Comparison of ENCODE assay signal across 8 cellular contexts in genomic region chr1:150622219-150622975, GRCh38. TPM values are rescaled to one million over a fixed set of nuclear protein-coding genes. Genes with fewer than 3 reads are reported as not detected.
DNase-seq lines count a peak whose midpoint lies in the region; ATAC-seq and TF ChIP-seq lines count a peak whose summit lies in the region.

No MANE protein-coding gene starts in this region.

- no peaks in the 10 kb centered on the region for H3K9me3 ChIP-seq in Peyer's patch
- H3K9me3 ChIP-seq in endodermal cell (ENCODE audit: control insufficient read depth, low read length): no peaks in the 10 kb centered on the region
- no peaks in the 10 kb centered on the region for H3K9me3 ChIP-seq in naive thymus-derived CD4-positive, alpha-beta T cell (ENCODE audit: control insufficient read depth in 2 of 3, low read length in 3 of 3)

- POLR2A ChIA-PET in naive thymus-derived CD4-positive, alpha-beta T cell (lab: Charles Lee): interaction anchor here (0.5 to 16.6 kb wide), 4 partner anchors 11 to 326 kb away, joined by 3 to 254 read pairs (median 48); partner anchors contain the start of gene MCL1

- peaks cover 21% of the 10 kb centered on the region for H3K36me3 ChIP-seq in ACC112 (ENCODE audit: insufficient read depth, low read length)
- H3K36me3 ChIP-seq in Peyer's patch: peaks cover 0 to 73% (median 2%) of the 10 kb centered on the region in 3 donors
- peaks cover 98% of the 10 kb centered on the region for H3K36me3 ChIP-seq in endodermal cell (ENCODE audit: control insufficient read depth, insufficient read depth, low read length)
- peaks cover 4 to 70% (median 30%) of the 10 kb centered on the region in 3 experiments for H3K36me3 ChIP-seq in naive thymus-derived CD4-positive, alpha-beta T cell (ENCODE audit: control insufficient read depth in 2 of 3, insufficient read depth in 3 of 3, low read length in 3 of 3)

- peak overlapping the region; percentile 71 for H3K27ac Mint-ChIP-seq in endodermal cell
- peak overlapping the region; percentile 48 to 91 (median 78) for H3K27ac Mint-ChIP-seq in naive thymus-derived CD4-positive, alpha-beta T cell

- no peak overlapping the region for H3K4me3 Mint-ChIP-seq in endodermal cell
- peak overlapping the region in 3 of 10 donors; percentile 3 to 64 (median 54) for H3K4me3 Mint-ChIP-seq in naive thymus-derived CD4-positive, alpha-beta T cell

- no peak overlapping the region for H3K9ac ChIP-seq in endodermal cell (ENCODE audit: extremely low read depth, low read length, poor library complexity, severe bottlenecking)

- H3K4me1 Mint-ChIP-seq in endodermal cell: peaks cover 36% of the 10 kb centered on the region
- H3K4me1 Mint-ChIP-seq in naive thymus-derived CD4-positive, alpha-beta T cell: peaks cover 18 to 67% (median 47%) of the 10 kb centered on the region in 7 donors

- H3K27me3 ChIP-seq in ACC112 (ENCODE audit: insufficient read depth, low read length) (no peaks in the 10 kb centered on the region), Peyer's patch (no peaks in the 10 kb centered on the region), endodermal cell (ENCODE audit: control insufficient read depth, insufficient read depth, low read length, poor library complexity, severe bottlenecking) (no peaks in the 10 kb centered on the region)
- H3K27me3 ChIP-seq in naive thymus-derived CD4-positive, alpha-beta T cell (ENCODE audit: control insufficient read depth in 2 of 2, insufficient read depth in 2 of 2, low read length in 2 of 2): no peaks in the 10 kb centered on the region

- CTCF ChIA-PET in naive thymus-derived CD4-positive, alpha-beta T cell (lab: Charles Lee): interaction anchor here (1.3 to 12.1 kb wide), 3 partner anchors 16 to 60 kb away, joined by 3 to 272 read pairs (median 5); partner anchors contain the start of gene MCL1

- H3K27ac ChIP-seq in ACC112 (ENCODE audit: low read depth, low read length) (peak overlapping the region; percentile 88), Peyer's patch (peak overlapping the region; percentile 4 to 65 (median 56)), endodermal cell (ENCODE audit: low read depth, low read length) (no peak overlapping the region)
- H3K27ac ChIP-seq in naive thymus-derived CD4-positive, alpha-beta T cell (ENCODE audit: low read depth, low read length): peak overlapping the region; percentile 49

- WGBS in endodermal cell (ENCODE audit: insufficient coverage in 1 of 2, insufficient read length in 1 of 2), 2 experiments: 84 to 90% methylated on average over 2 to 8 of the region's 8 CpGs

- intact Hi-C loops in naive thymus-derived CD4-positive, alpha-beta T cell (cut with micrococcal nuclease): no loop called here

- TF ChIP-seq POLR2A in Peyer's patch (IDR thresholded peaks at IDR 0.05): no peak

- H3K36me3 Mint-ChIP-seq in endodermal cell (ENCODE audit: low read depth): peaks cover 78% of the 10 kb centered on the region
- peaks cover 15 to 48% (median 34%) of the 10 kb centered on the region in 5 donors for H3K36me3 Mint-ChIP-seq in naive thymus-derived CD4-positive, alpha-beta T cell

- peaks cover 39% of the 10 kb centered on the region for H3K4me1 ChIP-seq in ACC112 (ENCODE audit: control insufficient read depth, insufficient read depth, low read length, unreplicated experiment)
- H3K4me1 ChIP-seq in Peyer's patch: peaks cover 0 to 38% (median 7%) of the 10 kb centered on the region in 4 donors
- peaks cover 16% of the 10 kb centered on the region for H3K4me1 ChIP-seq in endodermal cell (ENCODE audit: control insufficient read depth, insufficient read depth, low read length)
- peaks cover 5 to 32% of the 10 kb centered on the region in 2 donors for H3K4me1 ChIP-seq in naive thymus-derived CD4-positive, alpha-beta T cell (ENCODE audit: control insufficient read depth in 2 of 2, insufficient read depth in 2 of 2, low read length in 2 of 2)

- DNase-seq in Peyer's patch: no peak
- DNase-seq in endodermal cell: peak; percentile 74
- no peak for DNase-seq in naive thymus-derived CD4-positive, alpha-beta T cell
- DNase-seq in D341Med (ENCODE audit: low spot score): no peak
- no peak for DNase-seq in ureter (ENCODE audit: low spot score)
- DNase-seq in RKO (ENCODE audit: low spot score): no peak

- H3K79me2 ChIP-seq in ACC112 (ENCODE audit: control insufficient read depth, insufficient read depth, low read length, unreplicated experiment): peaks cover 14% of the 10 kb centered on the region

- no peak overlapping the region for H3K4me3 ChIP-seq in ACC112 (ENCODE audit: low read depth, low read length)
- H3K4me3 ChIP-seq in Peyer's patch: no peak overlapping the region
- no peak overlapping the region for H3K4me3 ChIP-seq in endodermal cell (ENCODE audit: low read length)
- H3K4me3 ChIP-seq in naive thymus-derived CD4-positive, alpha-beta T cell (ENCODE audit: low read length): no peak overlapping the region

- TF ChIP-seq CTCF in Peyer's patch (IDR thresholded peaks at IDR 0.05) (no peak), endodermal cell (conservative IDR thresholded peaks at IDR 0.05) (peak; percentile 57)

- no peak overlapping the region for H2AFZ ChIP-seq in ACC112 (ENCODE audit: low read length, unreplicated experiment)

- no peaks in the 10 kb centered on the region for H3K27me3 Mint-ChIP-seq in endodermal cell (ENCODE audit: insufficient read depth)
- no peaks in the 10 kb centered on the region for H3K27me3 Mint-ChIP-seq in naive thymus-derived CD4-positive, alpha-beta T cell

- no peaks in the 10 kb centered on the region for H3K9me3 Mint-ChIP-seq in endodermal cell
- H3K9me3 Mint-ChIP-seq in naive thymus-derived CD4-positive, alpha-beta T cell: no peaks in the 10 kb centered on the region

- ATAC-seq in naive thymus-derived CD4-positive, alpha-beta T cell: no peak
- ATAC-seq in HG03571 (IDR thresholded peaks at IDR 0.05; ENCODE audit: unreplicated experiment): no peak

RNA-seq across cellular contexts. Expression of gene ENSA, which starts 7.0 kb away (rescaled TPM):
- total RNA-seq in Peyer's patch (100 to 1,000 TPM; 173 to 231 (median 206) TPM), endodermal cell (100 to 1,000 TPM; 266 to 364 TPM), ureter (257 TPM)
- polyA plus RNA-seq in endodermal cell (2013, experiment 1 of 2): 140 TPM
- 146 TPM for polyA plus RNA-seq in endodermal cell (2013, experiment 2 of 2)
- 100 to 1,000 TPM in 4 of 5 experiments, 10 to 100 TPM in 1; 97.2 to 178 (median 157) TPM for total RNA-seq in naive thymus-derived CD4-positive, alpha-beta T cell
- polyA plus RNA-seq in naive thymus-derived CD4-positive, alpha-beta T cell: 10 to 100 TPM; 59.4 to 60.0 TPM

RNA-seq across cellular contexts. Expression of gene MCL1, which starts 43.0 kb away (rescaled TPM):
- total RNA-seq in Peyer's patch: 100 to 1,000 TPM; 102 to 154 (median 140) TPM
- 100 to 1,000 TPM; 133 to 173 TPM for total RNA-seq in endodermal cell
- 132 TPM for polyA plus RNA-seq in endodermal cell (2013, experiment 1 of 2)
- polyA plus RNA-seq in endodermal cell (2013, experiment 2 of 2): 134 TPM
- 1,000 to 10,000 TPM in 1 of 5 experiments, 100 to 1,000 TPM in 4; 302 to 1,400 (median 377) TPM for total RNA-seq in naive thymus-derived CD4-positive, alpha-beta T cell
- polyA plus RNA-seq in naive thymus-derived CD4-positive, alpha-beta T cell: 100 to 1,000 TPM; 171 to 172 TPM
- total RNA-seq in ureter: 159 TPM
